ENCODE assay signal across 14 cellular contexts in genomic region chr2:66578853-66579158, GRCh38.
A peak's percentile ranks its signal among the peaks of the same experiment; 100 is the strongest.
DNase-seq lines count a peak whose midpoint lies in the region; ATAC-seq, FAIRE-seq and TF ChIP-seq lines count a peak whose summit lies in the region.
"Had no signal": no experiment of that assay in that cellular context is flagged by ENCODE, and none has a peak within 500 bp of the region (broad histone marks: within the 10 kb centered on the region; RNA-seq: fewer than 3 reads in every experiment).

No MANE protein-coding gene starts in this region.

- TF ChIP-seq CTCF in H1 (IDR thresholded peaks at IDR 0.05; ENCODE audit: control extremely low read depth in 1 of 3, insufficient read depth in 1 of 3, low read depth in 1 of 3, low read length in 3 of 3) = no peak
- TF ChIP-seq CTCF in lower lobe of right lung (IDR thresholded peaks at IDR 0.05) = no peak
- no peak for TF ChIP-seq CTCF in spleen (IDR thresholded peaks at IDR 0.05 in 8 of 11, conservative IDR thresholded peaks at IDR 0.05 in 3 of 11)

- peak overlapping the region; percentile 77 to 99; a peak in 2 of 4 replicates for H3K4me2 ChIP-seq in H1 (ENCODE audit: insufficient read depth in 1 of 2, low read depth in 2 of 2, low read length in 2 of 2)

- no peak overlapping the region for H3K56ac ChIP-seq in H1 (replicated peaks; ENCODE audit: insufficient read length, low read depth, low read length)

- no peak overlapping the region for H3K23ac ChIP-seq in H1 (ENCODE audit: insufficient read length)

- no peaks in the 10 kb centered on the region for H3K79me1 ChIP-seq in H1 (ENCODE audit: low read depth, low read length)

- FAIRE-seq in H1 (lab: Jason Lieb, UNC) = no peak

- POLR2A ChIA-PET in H1 (lab: Charles Lee; ENCODE audit: partially characterized antibody) = interaction anchor here (1.2 kb wide), 1 partner anchor 144 kb away, joined by 3 read pairs; the partner anchor contains the start of gene MEIS1

- TF ChIP-seq EP300 in H1 (IDR thresholded peaks at IDR 0.05; ENCODE audit: borderline replicate concordance in 1 of 2, low read depth in 2 of 2, low read length in 2 of 2) = no peak

- H3K9ac ChIP-seq in HUES6 (ENCODE audit: low read length) (no peak overlapping the region), H1 (replicated peaks in 1 of 4; ENCODE audit: extremely low read depth in 1 of 4, low read depth in 3 of 4, low read length in 3 of 4) (no peak overlapping the region)

- H3K4me1 ChIP-seq in HUES6 (ENCODE audit: control insufficient read depth, insufficient read depth, low read length) = peaks cover 40% of the 10 kb centered on the region
- peaks cover 8 to 49% (median 18%) of the 10 kb centered on the region in 4 experiments for H3K4me1 ChIP-seq in H1 (replicated peaks in 1 of 4; ENCODE audit: control insufficient read depth in 3 of 4, insufficient read depth in 4 of 4, low read length in 3 of 4)
- H3K4me1 ChIP-seq in lower lobe of right lung = peaks cover 28% of the 10 kb centered on the region
- peaks cover 6 to 77% (median 45%) of the 10 kb centered on the region in 6 donors for H3K4me1 ChIP-seq in spleen

- TF ChIP-seq RAD21 in H1 (IDR thresholded peaks at IDR 0.05 in 1 of 2, conservative IDR thresholded peaks at IDR 0.05 in 1 of 2; ENCODE audit: low read depth in 2 of 2, low read length in 2 of 2) = no peak

- no peaks in the 10 kb centered on the region for H3K9me3 ChIP-seq in HUES6 (ENCODE audit: control insufficient read depth, insufficient read depth, low read depth, low read length)
- H3K9me3 ChIP-seq in H1 (ENCODE audit: insufficient read depth in 2 of 2, low read depth in 1 of 2, low read length in 1 of 2) = no peaks in the 10 kb centered on the region
- H3K9me3 ChIP-seq in lower lobe of right lung = no peaks in the 10 kb centered on the region
- no peaks in the 10 kb centered on the region for H3K9me3 ChIP-seq in spleen

- H3K27me3 ChIP-seq in HUES6 (ENCODE audit: control insufficient read depth, insufficient read depth, low read length) (peaks cover 85% of the 10 kb centered on the region), H1 (replicated peaks in 1 of 4; ENCODE audit: control insufficient read depth in 3 of 4, extremely low read depth in 1 of 4, insufficient read depth in 3 of 4, low read length in 3 of 4) (peaks cover 63 to 84% (median 75%) of the 10 kb centered on the region in 4 experiments), lower lobe of right lung (ENCODE audit: low read depth) (peaks cover 82% of the 10 kb centered on the region), spleen (replicated peaks in 1 of 7) (peaks cover 0 to 100% (median 92%) of the 10 kb centered on the region in 7 donors)

- H3K23me2 ChIP-seq in H1 (ENCODE audit: low read depth, low read length) = peaks cover 26% of the 10 kb centered on the region

- no peak for ATAC-seq in lower lobe of right lung
- no peak for ATAC-seq in GM18519 (IDR thresholded peaks at IDR 0.05; ENCODE audit: low FRiP score, unreplicated experiment)
- ATAC-seq: effector memory CD8-positive, alpha-beta T cell had no signal

- DNase-seq in H1 (ENCODE audit: low read depth in 1 of 2, low spot score in 2 of 2) (no peak), lower lobe of right lung (no peak), spleen (no peak), mucosa of gallbladder (ENCODE audit: low spot score) (no peak), NCI-H1048 (lab: John Stamatoyannopoulos, UW) (no peak), NCI-H146 (lab: John Stamatoyannopoulos, UW) (no peak)
- DNase-seq: activated naive CD4-positive, alpha-beta T cell treated with anti-CD3 and anti-CD28 coated beads for 36 hours; effector memory CD8-positive, alpha-beta T cell; NCI-H2029 treated with DMSO at 0.1 percent for 48 hours; NCI-H774; stimulated activated CD4-positive, alpha-beta T cell treated with anti-CD3 and anti-CD28 coated beads, Interleukin-2, amount 100 ng/mL, for 48 hours had no signal

- no peaks in the 10 kb centered on the region for H3K79me2 ChIP-seq in H1 (ENCODE audit: control insufficient read depth in 1 of 2, insufficient read depth in 2 of 2, low read length in 2 of 2)

- no peak overlapping the region for H3K14ac ChIP-seq in H1 (ENCODE audit: insufficient read length)

- H3K27ac ChIP-seq in HUES6 (ENCODE audit: low read depth, low read length) = no peak overlapping the region
- no peak overlapping the region for H3K27ac ChIP-seq in H1 (ENCODE audit: low read depth, low read length)
- H3K27ac ChIP-seq in lower lobe of right lung = peak overlapping the region; percentile 89
- peak overlapping the region in 7 of 8 donors; percentile 45 to 86 (median 74) for H3K27ac ChIP-seq in spleen
- H3K27ac ChIP-seq: RWPE1 had no signal

- H3K18ac ChIP-seq in H1 (ENCODE audit: extremely low read depth, low read length) = no peak overlapping the region

- no peak overlapping the region for H2BK20ac ChIP-seq in H1 (ENCODE audit: low read length)

- no peak overlapping the region for H4K8ac ChIP-seq in H1 (ENCODE audit: extremely low read depth, insufficient read depth, low read length)

- no peaks in the 10 kb centered on the region for H3K36me3 ChIP-seq in HUES6 (ENCODE audit: control insufficient read depth, insufficient read depth, low read length)
- no peaks in the 10 kb centered on the region for H3K36me3 ChIP-seq in H1 (ENCODE audit: control insufficient read depth in 2 of 4, insufficient read depth in 4 of 4, low read length in 3 of 4)
- H3K36me3 ChIP-seq in lower lobe of right lung = no peaks in the 10 kb centered on the region
- no peaks in the 10 kb centered on the region for H3K36me3 ChIP-seq in spleen

- H2AK5ac ChIP-seq in H1 (ENCODE audit: low read depth, low read length) = no peak overlapping the region

- H2BK120ac ChIP-seq in H1 (replicated peaks; ENCODE audit: low read depth, low read length) = no peak overlapping the region

- no peak overlapping the region for H2BK15ac ChIP-seq in H1 (ENCODE audit: low read length)

- CTCF ChIA-PET in H1 (lab: Charles Lee; ENCODE audit: partially characterized antibody) = interaction anchor here (1.4 to 14.4 kb wide), 3 partner anchors 70 to 149 kb away, joined by 3 to 161 read pairs (median 3); partner anchors contain the start of gene MEIS1

- intact Hi-C loops in lower lobe of right lung (cut with DNase I) (loop anchor here (10.0 kb wide), 1 partner anchor 134 kb away; no protein-coding TSS in a partner anchor), spleen (cut with DNase I; ENCODE audit: low total_unique reads) (no loop called here)

- no peak overlapping the region for H4K91ac ChIP-seq in H1 (replicated peaks; ENCODE audit: insufficient read length, low read length)

- H3K4me3 ChIP-seq in HUES6 (ENCODE audit: low read depth, low read length) (peak overlapping the region; percentile 62), H1 (ENCODE audit: extremely low read depth in 1 of 4, insufficient read depth in 2 of 4, low read depth in 3 of 4, low read length in 4 of 4) (peak overlapping the region in 1 of 4 experiments; percentile 65; a peak in 1 of 8 replicates), lower lobe of right lung (peak overlapping the region; percentile 56), spleen (peak overlapping the region in 1 of 8 donors; percentile 61)

- H2BK12ac ChIP-seq in H1 (ENCODE audit: low read depth, low read length) = no peak overlapping the region

- peaks cover 0 to 10% of the 10 kb centered on the region in 2 experiments for H4K20me1 ChIP-seq in H1 (replicated peaks in 1 of 2; ENCODE audit: control insufficient read depth in 1 of 2, insufficient read depth in 2 of 2, low read length in 2 of 2)

- H4K5ac ChIP-seq in H1 (ENCODE audit: insufficient read length, low read depth, low read length) = no peak overlapping the region

- no peak overlapping the region for H3K4ac ChIP-seq in H1 (replicated peaks; ENCODE audit: insufficient read length, low read depth, low read length)

- no peak overlapping the region for H2BK5ac ChIP-seq in H1 (ENCODE audit: low read depth, low read length)

- 2% methylated on average over 6 of the region's 6 CpGs; no CpG with 5 or more reads in 1 of the 2 experiments for WGBS in H1 (ENCODE audit: extremely low coverage in 1 of 2, insufficient coverage in 1 of 2, insufficient read length in 1 of 2, insufficient replicate concordance in 2 of 2, low coverage in 1 of 2, low lambda C conversion rate in 2 of 2, missing lambda C conversion rate in 1 of 2), 2 experiments
- 4 to 14% (median 7%) methylated on average over 6 of the region's 6 CpGs for WGBS in spleen, 5 donors

- H2AFZ ChIP-seq in H1 (ENCODE audit: low read length) = no peak overlapping the region

- TF ChIP-seq POLR2A in H1 (IDR thresholded peaks at IDR 0.05; ENCODE audit: control extremely low read depth in 1 of 2, low read depth in 2 of 2, low read length in 2 of 2) (no peak), spleen (IDR thresholded peaks at IDR 0.05) (no peak)

TF ChIP-seq in H1, 55 proteins besides CTCF, POLR2A, EP300 and RAD21 (continues in another document):
- no peak for TF ChIP-seq GTF2F1 (IDR thresholded peaks at IDR 0.05; ENCODE audit: borderline replicate concordance, low read depth, low read length)
- no peak for TF ChIP-seq CHD1 (IDR thresholded peaks at IDR 0.05; ENCODE audit: low read depth, low read length)
- TF ChIP-seq MAX (IDR thresholded peaks at IDR 0.05) = no peak
- no peak for TF ChIP-seq RFX5 (IDR thresholded peaks at IDR 0.05; ENCODE audit: borderline replicate concordance, low read depth, low read length)
- no peak for TF ChIP-seq NRF1 (IDR thresholded peaks at IDR 0.05; ENCODE audit: low read depth, low read length)
- no peak for TF ChIP-seq RBBP5 (IDR thresholded peaks at IDR 0.05; ENCODE audit: borderline replicate concordance, low read depth, low read length)
- TF ChIP-seq ASH2L (IDR thresholded peaks at IDR 0.05; ENCODE audit: low read length) = no peak
- no peak for TF ChIP-seq TBP (IDR thresholded peaks at IDR 0.05; ENCODE audit: low read depth, low read length)
- TF ChIP-seq SUZ12 (IDR thresholded peaks at IDR 0.05; ENCODE audit: low read length) = no peak
- TF ChIP-seq TEAD4 (IDR thresholded peaks at IDR 0.05; ENCODE audit: low read depth, low read length) = no peak
- no peak for TF ChIP-seq POU5F1 (IDR thresholded peaks at IDR 0.05; ENCODE audit: low read depth, low read length)
- TF ChIP-seq CBX5 (IDR thresholded peaks at IDR 0.05; ENCODE audit: low read depth, low read length) = no peak
- TF ChIP-seq CHD2 (IDR thresholded peaks at IDR 0.05; ENCODE audit: low read length) = no peak
- TF ChIP-seq JUN (IDR thresholded peaks at IDR 0.05; ENCODE audit: low read depth, low read length) = no peak
- TF ChIP-seq HDAC2 (IDR thresholded peaks at IDR 0.05; ENCODE audit: borderline replicate concordance in 1 of 2, low read depth in 2 of 2, low read length in 2 of 2) = no peak
- no peak for TF ChIP-seq RXRA (IDR thresholded peaks at IDR 0.05; ENCODE audit: insufficient read depth, low read depth, low read length)
- TF ChIP-seq SP1 (IDR thresholded peaks at IDR 0.05; ENCODE audit: low read depth, low read length) = no peak
- no peak for TF ChIP-seq EGR1 (IDR thresholded peaks at IDR 0.05; ENCODE audit: borderline replicate concordance, low read depth, low read length)

Comparison
In these comparisons a context has a peak if more than half of its experiments do, and no peak if none do; other contexts are left out.
1. H3K27ac ChIP-seq: peak in lower lobe of right lung (single experiment) and spleen (7 of 8); none in HUES6 (single experiment) and H1 (single experiment).